ENCODE assay signal across 23 cellular contexts in the genomic region with DNA sequence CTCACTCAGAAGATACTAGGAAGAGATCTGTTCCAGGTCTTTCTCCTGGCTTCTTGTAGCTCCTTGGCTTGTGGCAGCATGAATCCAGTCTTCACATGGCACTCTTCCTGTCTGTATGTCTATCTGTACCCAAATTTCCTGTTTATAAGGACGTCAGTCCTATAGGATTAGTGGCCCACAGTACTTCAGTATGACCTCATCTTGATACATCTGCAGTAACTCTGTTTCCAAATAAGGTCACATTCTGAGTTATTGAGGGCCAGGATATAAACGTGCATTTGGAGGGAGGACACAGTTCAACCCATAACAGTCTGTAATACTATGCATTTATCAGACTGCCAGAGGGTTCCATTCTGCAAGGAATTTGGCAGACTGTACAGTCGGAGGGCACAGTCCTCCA. TPM values are rescaled to one million over a fixed set of nuclear protein-coding genes. Genes with fewer than 3 reads are reported as not detected.
DNase-seq lines count a peak whose midpoint lies in the region; FAIRE-seq and TF ChIP-seq lines count a peak whose summit lies in the region.
"Had no signal": no experiment of that assay in that cellular context is flagged by ENCODE, and none has a peak within 500 bp of the region (broad histone marks: within the 10 kb centered on the region; RNA-seq: fewer than 3 reads in every experiment).

No MANE protein-coding gene starts in this region.

- peak overlapping the region; percentile 62 for H3K27ac Mint-ChIP-seq in progenitor cell of endocrine pancreas
- H3K27ac Mint-ChIP-seq: activated CD8-positive, alpha-beta T cell treated with anti-CD3 and anti-CD28 coated beads for 36 hours; stimulated activated memory B cell treated with anti-CD40 and anti-IgM and Interleukin-4, amounts not matched to agents 10 μg/mL and 1 μg/mL and 100 μg/mL, for 72 hours had no signal

- H3K4me3 Mint-ChIP-seq in progenitor cell of endocrine pancreas (ENCODE audit: low read depth), result no peak overlapping the region
- H3K4me3 Mint-ChIP-seq: activated CD8-positive, alpha-beta T cell treated with anti-CD3 and anti-CD28 coated beads for 36 hours; activated T-cell treated with anti-CD3 and anti-CD28 coated beads, Interleukin-2, amount 50 U/mL, for 24 hours; stimulated activated memory B cell treated with anti-CD40 and anti-IgM and Interleukin-4, amounts not matched to agents 10 μg/mL and 1 μg/mL and 100 μg/mL, for 72 hours had no signal

- DNase-seq in GM12891 (ENCODE audit: insufficient read length, low spot score) (no peak), amniotic epithelial cell (ENCODE audit: low read depth) (peak; percentile 39), fibroblast of pulmonary artery (ENCODE audit: low read depth) (peak; percentile 43), progenitor cell of endocrine pancreas (ENCODE audit: low spot score, unreplicated experiment) (no peak), inferior parietal cortex (ENCODE audit: extremely low spot score) (no peak), GM13977 (ENCODE audit: low spot score) (no peak), Kasumi-1 (lab: John Stamatoyannopoulos, UW) (no peak)
- DNase-seq: activated CD8-positive, alpha-beta T cell treated with anti-CD3 and anti-CD28 coated beads for 36 hours; activated naive CD4-positive, alpha-beta T cell treated with anti-CD3 and anti-CD28 coated beads, Interleukin-2, amount 50 U/mL, for 16 hours; activated T-cell treated with anti-CD3 and anti-CD28 coated beads, Interleukin-2, amount 50 U/mL, for 24 hours; body of pancreas; cortex of kidney; GOT3; KG1; left lung; MV-4-11; NCI-H1930; NCI-H345; PC-9; SJCRH30; T-helper 2 cell had no signal

- no peak overlapping the region for H3K4me3 ChIP-seq in fibroblast of pulmonary artery (replicated peaks; ENCODE audit: low read depth, low read length)
- H3K4me3 ChIP-seq: body of pancreas, gastroesophageal sphincter, left lung, PC-9, SJCRH30 had no signal

- in situ Hi-C loops in GM13977 (cut with MboI; ENCODE audit: low pct_unique_long_range_greater_than_20kb, low sequenced_read_pairs, unreplicated experiment), result no loop called here

- no peaks in the 10 kb centered on the region for H3K9me3 Mint-ChIP-seq in progenitor cell of endocrine pancreas (ENCODE audit: low read depth)
- H3K9me3 Mint-ChIP-seq: activated CD8-positive, alpha-beta T cell treated with anti-CD3 and anti-CD28 coated beads for 36 hours; activated T-cell treated with anti-CD3 and anti-CD28 coated beads, Interleukin-2, amount 50 U/mL, for 24 hours; stimulated activated memory B cell treated with anti-CD40 and anti-IgM and Interleukin-4, amounts not matched to agents 10 μg/mL and 1 μg/mL and 100 μg/mL, for 72 hours had no signal

- no peaks in the 10 kb centered on the region for H3K27me3 Mint-ChIP-seq in progenitor cell of endocrine pancreas
- H3K27me3 Mint-ChIP-seq: activated CD8-positive, alpha-beta T cell treated with anti-CD3 and anti-CD28 coated beads for 36 hours; activated T-cell treated with anti-CD3 and anti-CD28 coated beads, Interleukin-2, amount 50 U/mL, for 24 hours; stimulated activated memory B cell treated with anti-CD40 and anti-IgM and Interleukin-4, amounts not matched to agents 10 μg/mL and 1 μg/mL and 100 μg/mL, for 72 hours had no signal

- peak; percentile 38 for FAIRE-seq in GM12891 (lab: Jason Lieb, UNC)

- peaks cover 23% of the 10 kb centered on the region for H3K36me3 Mint-ChIP-seq in progenitor cell of endocrine pancreas (ENCODE audit: insufficient read depth)

- TF ChIP-seq CTCF in fibroblast of pulmonary artery (IDR thresholded peaks at IDR 0.05; ENCODE audit: low read length, missing control alignments) (no peak), progenitor cell of endocrine pancreas (IDR thresholded peaks at IDR 0.05; ENCODE audit: unreplicated experiment) (no peak), GM13977 (IDR thresholded peaks at IDR 0.05; ENCODE audit: extremely low read depth, insufficient read depth, missing control alignments) (no peak)

- H3K4me1 Mint-ChIP-seq in progenitor cell of endocrine pancreas (ENCODE audit: low read depth), result no peaks in the 10 kb centered on the region

- TF ChIP-seq POLR2A in GM12891 (IDR thresholded peaks at IDR 0.05; ENCODE audit: low read depth, low read length), result no peak

TF ChIP-seq in GM12891, 5 proteins besides CTCF, POLR2A, EP300 and RAD21:
- no peak for TF ChIP-seq PAX5 (IDR thresholded peaks at IDR 0.05; ENCODE audit: insufficient read depth, low read length, severe bottlenecking)
- no peak for TF ChIP-seq TAF1 (IDR thresholded peaks at IDR 0.05; ENCODE audit: low read depth, low read length)
- no peak for TF ChIP-seq SPI1 (IDR thresholded peaks at IDR 0.05; ENCODE audit: low read depth, low read length)
- no peak for TF ChIP-seq POU2F2 (IDR thresholded peaks at IDR 0.05; ENCODE audit: low read depth, low read length)
- TF ChIP-seq POLR2AphosphoS5 (IDR thresholded peaks at IDR 0.05; ENCODE audit: low read depth, low read length), result no peak
TF ChIP-seq in GM12891: peak in this region for 0.

RNA-seq across cellular contexts. Expression of a gene that starts 57.6 kb away (rescaled TPM):
- polyA plus RNA-seq in GM12891 (2012; ENCODE audit: low read depth, missing spikeins), result 186 TPM
- total RNA-seq in progenitor cell of endocrine pancreas, result 185 and 208 TPM in 2 replicates

Comparison
In these comparisons a context has a peak if more than half of its experiments do, and no peak if none do; other contexts are left out.
1. DNase-seq: peak in amniotic epithelial cell (single experiment) and fibroblast of pulmonary artery (single experiment); none in GM12891 (single experiment), progenitor cell of endocrine pancreas (single experiment), inferior parietal cortex (single experiment), GM13977 (single experiment) and Kasumi-1 (0 of 2).